8 cellular contexts compared by ENCODE assay signal in the genomic region with DNA sequence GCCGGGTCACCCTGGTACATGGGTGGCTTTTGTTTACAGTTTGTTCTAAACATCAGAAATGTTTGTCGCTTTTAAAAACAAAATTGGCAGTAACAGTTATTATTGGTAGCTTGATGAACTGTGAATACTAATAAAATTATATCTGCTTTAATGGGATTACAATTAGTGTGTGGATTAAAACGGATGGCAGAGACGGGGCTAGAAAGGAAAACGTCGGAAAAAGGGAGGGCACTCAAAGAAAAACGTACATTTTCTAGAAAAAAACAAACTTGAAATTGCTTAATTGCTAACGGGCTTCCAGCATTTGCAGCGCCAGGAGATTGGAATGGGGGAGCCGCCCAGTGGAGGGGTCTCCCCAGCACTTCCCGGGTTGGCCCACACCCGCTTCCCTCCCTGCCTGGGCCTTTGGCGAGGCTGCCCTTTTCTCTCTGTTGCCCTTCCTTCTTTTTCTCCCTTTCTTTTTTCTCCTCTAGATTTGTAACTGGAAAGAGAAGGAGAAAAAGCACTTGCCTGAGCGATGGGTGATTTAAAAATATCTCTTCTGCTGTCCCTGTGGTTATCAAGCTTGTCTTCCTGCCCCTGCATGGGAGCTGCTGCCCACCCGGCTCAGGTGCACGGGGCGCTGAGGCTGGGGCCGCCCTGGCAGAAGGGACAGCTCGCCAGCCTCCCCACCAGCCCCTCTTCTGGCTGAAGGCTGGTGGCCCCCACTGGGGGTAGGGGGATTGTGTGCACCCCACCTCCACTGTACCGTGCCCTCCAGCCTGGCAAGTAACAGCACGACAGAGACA. TPM values are rescaled to one million over a fixed set of nuclear protein-coding genes. Genes with fewer than 3 reads are reported as not detected.
DNase-seq lines count a peak whose midpoint lies in the region; ATAC-seq and TF ChIP-seq lines count a peak whose summit lies in the region.

No MANE protein-coding gene starts in this region.

- H3K9me3 ChIP-seq in lung (ENCODE audit: control insufficient read depth in 2 of 2, insufficient read depth in 1 of 2, low read length in 1 of 2) (no peaks in the 10 kb centered on the region), thymus (ENCODE audit: control insufficient read depth) (no peaks in the 10 kb centered on the region)

- H3K27ac ChIP-seq in lung (ENCODE audit: low read depth in 1 of 2, low read length in 1 of 2) (peak overlapping the region; percentile 81 to 98), thymus (ENCODE audit: low read depth) (no peak overlapping the region)

- H3K4me1 ChIP-seq in lung (ENCODE audit: control insufficient read depth in 2 of 2, insufficient read depth in 2 of 2, low read length in 2 of 2) (peaks cover 9 to 12% of the 10 kb centered on the region in 2 donors), thymus (ENCODE audit: control insufficient read depth, insufficient read depth, low read length) (peaks cover 36% of the 10 kb centered on the region)

- peaks cover 20% of the 10 kb centered on the region for H3K36me3 Mint-ChIP-seq in central memory CD8-positive, alpha-beta T cell (ENCODE audit: insufficient read depth)

- no peaks in the 10 kb centered on the region for H3K9me3 Mint-ChIP-seq in central memory CD8-positive, alpha-beta T cell

- H3K4me3 ChIP-seq in lung (peak overlapping the region; percentile 72), thymus (ENCODE audit: low read length) (peak overlapping the region; percentile 87)

- peaks cover 10% of the 10 kb centered on the region for H3K4me1 Mint-ChIP-seq in central memory CD8-positive, alpha-beta T cell

- peak overlapping the region; percentile 78 for H3K4me3 Mint-ChIP-seq in central memory CD8-positive, alpha-beta T cell

- ATAC-seq in central memory CD8-positive, alpha-beta T cell (replicated peaks; ENCODE audit: extremely low read depth, poor library complexity, severe bottlenecking) = no peak
- ATAC-seq in lung (ENCODE audit: insufficient read depth, low FRiP score) = no peak

- H3K27me3 ChIP-seq in lung (ENCODE audit: control insufficient read depth, insufficient read depth) = no peaks in the 10 kb centered on the region
- H3K27me3 ChIP-seq in thymus (ENCODE audit: control insufficient read depth, insufficient read depth) = peaks cover 3% of the 10 kb centered on the region

- DNase-seq in DMS79 treated with DMSO at 0.1 percent for 48 hours (lab: John Stamatoyannopoulos, UW) (peak; percentile 38), DMS79 (lab: John Stamatoyannopoulos, UW) (no peak), lung (ENCODE audit: low spot score) (no peak), NCI-H146 treated with DMSO at 0.1 percent for 48 hours (lab: John Stamatoyannopoulos, UW; ENCODE audit: unreplicated experiment) (no peak), germinal center (ENCODE audit: low spot score) (no peak), HT-29 (ENCODE audit: low spot score) (no peak)
- DNase-seq in central memory CD8-positive, alpha-beta T cell (ENCODE audit: low spot score in 2 of 2) = no peak

- TF ChIP-seq CTCF in lung (IDR thresholded peaks at IDR 0.05; ENCODE audit: control extremely low read depth, extremely low read depth) = no peak

- 33 to 36% methylated on average over 20 to 21 of the region's 21 CpGs for WGBS in lung, 2 donors
- 23% methylated on average over 21 of the region's 21 CpGs for WGBS in thymus

- H3K27me3 Mint-ChIP-seq in central memory CD8-positive, alpha-beta T cell = peaks cover 83% of the 10 kb centered on the region

- H3K27ac Mint-ChIP-seq in central memory CD8-positive, alpha-beta T cell (ENCODE audit: low read depth) = no peak overlapping the region

- H3K36me3 ChIP-seq in lung (ENCODE audit: control insufficient read depth in 2 of 2, insufficient read depth in 2 of 2, low read length in 2 of 2) (no peaks in the 10 kb centered on the region), thymus (ENCODE audit: control insufficient read depth, insufficient read depth) (no peaks in the 10 kb centered on the region)

RNA-seq across cellular contexts. Expression of gene BAHCC1, which starts 5.9 kb away (rescaled TPM):
- 10 to 100 TPM; 24.4 to 24.9 TPM for total RNA-seq in lung
- polyA plus RNA-seq in lung = 10 to 100 TPM in 1 of 2 donors, 1 to 10 TPM in 1; 7.6 to 10.5 TPM
- 7.3 TPM for polyA plus RNA-seq in thymus
- total RNA-seq in HT-29 (2014; rRNA removed; shearing (Covaris generic)) = 10.4 and 11.6 TPM in 2 replicates
